30 cellular contexts compared by ENCODE assay signal in the genomic region with DNA sequence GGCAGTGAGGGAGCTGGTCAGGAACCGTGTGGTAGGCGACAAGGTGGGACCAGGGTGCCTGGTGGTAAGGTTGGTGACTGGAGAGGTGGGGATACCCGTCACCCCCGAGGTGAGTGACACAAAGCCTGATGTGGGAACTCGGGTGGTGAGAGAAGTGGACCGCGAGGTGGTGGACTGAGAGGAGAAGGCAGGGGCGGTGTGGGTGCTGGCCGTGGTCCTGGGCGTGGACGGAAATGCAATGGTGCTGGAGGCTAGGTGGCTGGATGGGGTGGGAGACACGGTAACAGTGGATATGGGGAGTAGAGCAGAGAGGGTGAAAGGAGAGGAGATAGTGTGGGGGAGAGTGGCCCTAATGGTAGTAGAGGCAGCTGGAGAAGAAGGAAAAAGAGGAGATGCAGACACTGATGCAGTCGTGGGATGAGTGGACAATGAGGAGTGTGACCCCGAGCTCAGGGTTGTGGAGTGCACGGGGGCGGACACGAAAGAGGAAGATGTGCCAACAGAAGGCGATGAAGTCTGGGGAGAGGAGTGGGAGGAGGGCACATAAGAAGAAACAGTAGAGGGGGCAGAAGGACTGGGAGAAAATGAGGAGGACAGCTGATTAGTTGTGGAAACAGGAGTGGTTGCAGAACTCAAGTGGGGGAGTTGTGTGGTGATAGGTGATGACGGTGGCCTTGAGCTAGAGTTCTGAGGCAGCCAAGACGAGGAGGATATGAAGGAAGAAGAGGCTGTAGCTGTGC. TPM values are rescaled to one million over a fixed set of nuclear protein-coding genes. Genes with fewer than 3 reads are reported as not detected.
"Had no signal": no experiment of that assay in that cellular context is flagged by ENCODE, and none has a peak within 500 bp of the region (broad histone marks: within the 10 kb centered on the region; RNA-seq: fewer than 3 reads in every experiment).

No MANE protein-coding gene starts in this region.

- H3K4me1 ChIP-seq: colonic mucosa, esophagus squamous epithelium, psoas muscle, right atrium auricular region, tibial nerve had no signal

- H3K4me3 Mint-ChIP-seq: activated CD8-positive, alpha-beta T cell treated with anti-CD3 and anti-CD28 coated beads, Interleukin-2, amount 10 ng/mL, durations not matched to agents 7 days and 5 days; activated naive CD4-positive, alpha-beta T cell treated with anti-CD3 and anti-CD28 coated beads, Interleukin-2, amount 50 U/mL, for 24 hours; activated T-helper 1 cell treated with anti-CD3 and anti-CD28 coated beads, Interleukin-12 subunit alpha, Interleukin-12 subunit beta, Interleukin-2, Interleukin-4 antibody, amounts not matched to agents 30 ng/mL and 10 ng/mL and 1 ng/mL, durations not matched to agents 14 hours and 24 hours and 36 hours; mesothelial cell of epicardium; naive thymus-derived CD8-positive, alpha-beta T cell; stimulated activated naive CD8-positive, alpha-beta T cell treated with anti-CD3 and anti-CD28 coated beads, Interleukin-15, Interleukin-2, amounts not matched to agents 100 ng/mL and 50 ng/mL, for 24 hours had no signal

- ATAC-seq: naive thymus-derived CD8-positive, alpha-beta T cell had no signal

- DNase-seq: activated CD4-positive, alpha-beta T cell treated with anti-CD3 and anti-CD28 coated beads for 1 hour; activated CD4-positive, alpha-beta T cell treated with anti-CD3 and anti-CD28 coated beads, Interleukin-2, amount 50 U/mL, for 1 hour; activated CD8-positive, alpha-beta T cell treated with anti-CD3 and anti-CD28 coated beads, Interleukin-2, amount 10 ng/mL, durations not matched to agents 7 days and 5 days; activated gamma-delta T cell treated with Interleukin-2 at 50 U/mL for 16 hours; central memory CD4-positive, alpha-beta T cell; colonic mucosa; dorsolateral prefrontal cortex; effector memory CD8-positive, alpha-beta T cell; esophagus squamous epithelium; gastrocnemius medialis; hippocampal formation; left ventricle myocardium superior; mammary epithelial cell; naive thymus-derived CD8-positive, alpha-beta T cell; ovary; psoas muscle; stimulated activated CD4-positive, alpha-beta T cell treated with anti-CD3 and anti-CD28 coated beads, Interleukin-12 subunit alpha, Interleukin-12 subunit beta, amount 100 ng/mL, for 4 hours; stimulated activated CD4-positive, alpha-beta T cell treated with anti-CD3 and anti-CD28 coated beads, Interleukin-4, amount 100 ng/mL, for 4 hours; substantia nigra; WERI-Rb-1 had no signal

- H3K4me1 Mint-ChIP-seq: mesothelial cell of epicardium had no signal

- H3K9me3 ChIP-seq: colonic mucosa, esophagus squamous epithelium, gastrocnemius medialis, neutrophil, ovary, psoas muscle, right atrium auricular region, tibial nerve had no signal

- FAIRE-seq: TTC549 had no signal

- H3K27me3 ChIP-seq: colonic mucosa, dorsolateral prefrontal cortex, esophagus squamous epithelium, gastrocnemius medialis, neutrophil, ovary, right atrium auricular region, tibial nerve had no signal

- H3K4me3 ChIP-seq: colonic mucosa, dorsolateral prefrontal cortex, esophagus squamous epithelium, gastrocnemius medialis, ovary, psoas muscle, right atrium auricular region, tibial nerve had no signal

- H3K27me3 Mint-ChIP-seq: activated naive CD4-positive, alpha-beta T cell treated with anti-CD3 and anti-CD28 coated beads, Interleukin-2, amount 50 U/mL, for 24 hours; effector memory CD8-positive, alpha-beta T cell; naive thymus-derived CD8-positive, alpha-beta T cell; stimulated activated naive CD8-positive, alpha-beta T cell treated with anti-CD3 and anti-CD28 coated beads, Interleukin-15, Interleukin-2, amounts not matched to agents 100 ng/mL and 50 ng/mL, for 24 hours had no signal

- H3K9me3 Mint-ChIP-seq: activated naive CD4-positive, alpha-beta T cell treated with anti-CD3 and anti-CD28 coated beads, Interleukin-2, amount 50 U/mL, for 24 hours had no signal

- H3K36me3 ChIP-seq: ovary had no signal

- H3K27ac ChIP-seq: colonic mucosa, esophagus squamous epithelium, gastrocnemius medialis, neutrophil, ovary, psoas muscle, right atrium auricular region, tibial nerve, WERI-Rb-1 had no signal

- H3K27ac Mint-ChIP-seq: mesothelial cell of epicardium had no signal

RNA-seq across cellular contexts. Expression of a gene that starts 20.5 kb away (rescaled TPM):
- total RNA-seq: activated CD8-positive, alpha-beta T cell treated with anti-CD3 and anti-CD28 coated beads, Interleukin-2, amount 10 ng/mL, durations not matched to agents 7 days and 5 days; activated T-helper 1 cell treated with anti-CD3 and anti-CD28 coated beads, Interleukin-12 subunit alpha, Interleukin-12 subunit beta, Interleukin-2, Interleukin-4 antibody, amounts not matched to agents 30 ng/mL and 10 ng/mL and 1 ng/mL, durations not matched to agents 14 hours and 24 hours and 36 hours; astrocyte; dorsolateral prefrontal cortex; gastrocnemius medialis; left ventricle myocardium superior; mesothelial cell of epicardium; naive thymus-derived CD8-positive, alpha-beta T cell; psoas muscle; right atrium auricular region; skeletal muscle tissue had no signal
- polyA plus RNA-seq: mammary epithelial cell; naive thymus-derived CD8-positive, alpha-beta T cell had no signal

RNA-seq across cellular contexts. Expression of a gene that starts 58.7 kb away (rescaled TPM):
- total RNA-seq: activated CD8-positive, alpha-beta T cell treated with anti-CD3 and anti-CD28 coated beads, Interleukin-2, amount 10 ng/mL, durations not matched to agents 7 days and 5 days; activated T-helper 1 cell treated with anti-CD3 and anti-CD28 coated beads, Interleukin-12 subunit alpha, Interleukin-12 subunit beta, Interleukin-2, Interleukin-4 antibody, amounts not matched to agents 30 ng/mL and 10 ng/mL and 1 ng/mL, durations not matched to agents 14 hours and 24 hours and 36 hours; astrocyte; left ventricle myocardium superior; mammary epithelial cell; naive thymus-derived CD8-positive, alpha-beta T cell; right atrium auricular region; skeletal muscle tissue; tibial nerve had no signal
- polyA plus RNA-seq: mammary epithelial cell; naive thymus-derived CD8-positive, alpha-beta T cell had no signal
